ENCODE assay signal across 13 cellular contexts in the genomic region with DNA sequence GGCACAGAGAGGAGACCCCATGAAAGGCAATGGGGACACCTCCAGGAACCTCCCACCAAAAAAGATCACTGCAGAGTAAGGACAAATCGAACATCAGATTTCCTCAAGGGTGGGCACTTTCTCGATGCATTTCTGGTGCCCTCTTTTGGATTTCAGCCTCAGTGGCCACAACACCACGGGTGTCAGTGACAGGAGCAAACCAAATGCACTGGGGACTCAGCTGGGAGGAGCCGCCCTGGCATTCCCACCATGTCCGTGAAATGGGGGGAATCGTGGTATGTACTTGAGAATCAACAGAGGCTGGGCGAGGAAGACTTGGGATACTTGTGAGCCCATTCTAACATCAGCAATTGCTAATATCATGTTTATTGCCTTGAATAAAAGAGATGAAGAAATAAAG. TPM values are rescaled to one million over a fixed set of nuclear protein-coding genes. Genes with fewer than 3 reads are reported as not detected.
A peak's percentile ranks its signal among the peaks of the same experiment; 100 is the strongest.
DNase-seq lines count a peak whose midpoint lies in the region; ATAC-seq and TF ChIP-seq lines count a peak whose summit lies in the region.
"Had no signal": no experiment of that assay in that cellular context is flagged by ENCODE, and none has a peak within 500 bp of the region (broad histone marks: within the 10 kb centered on the region; RNA-seq: fewer than 3 reads in every experiment).

No MANE protein-coding gene starts in this region.

- no peak overlapping the region for H3K4me3 ChIP-seq in heart right ventricle
- no peak overlapping the region for H3K4me3 ChIP-seq in right lobe of liver
- no peak overlapping the region for H3K4me3 ChIP-seq in upper lobe of right lung
- H3K4me3 ChIP-seq: lung had no signal

- no peaks in the 10 kb centered on the region for H3K27me3 Mint-ChIP-seq in activated T-cell treated with anti-CD3 and anti-CD28 coated beads, Interleukin-2, amount 50 U/mL, for 4 hours (ENCODE audit: low read depth)

- H3K9me3 ChIP-seq in heart right ventricle = peaks cover 0 to 9% (median 0%) of the 10 kb centered on the region in 11 donors
- H3K9me3 ChIP-seq in right lobe of liver = no peaks in the 10 kb centered on the region
- H3K9me3 ChIP-seq in upper lobe of right lung = no peaks in the 10 kb centered on the region

- H3K4me3 Mint-ChIP-seq in activated T-cell treated with anti-CD3 and anti-CD28 coated beads, Interleukin-2, amount 50 U/mL, for 4 hours = peak overlapping the region; percentile 68

- H3K36me3 ChIP-seq in heart right ventricle = no peaks in the 10 kb centered on the region
- no peaks in the 10 kb centered on the region for H3K36me3 ChIP-seq in right lobe of liver
- no peaks in the 10 kb centered on the region for H3K36me3 ChIP-seq in upper lobe of right lung

- TF ChIP-seq CTCF in heart right ventricle (IDR thresholded peaks at IDR 0.05) (no peak), right lobe of liver (IDR thresholded peaks at IDR 0.05) (no peak), upper lobe of right lung (IDR thresholded peaks at IDR 0.05) (no peak)

- H3K27ac ChIP-seq in heart right ventricle (peak overlapping the region in 7 of 10 donors; percentile 1 to 87 (median 68)), right lobe of liver (peak overlapping the region; percentile 7 to 58 (median 51)), upper lobe of right lung (peak overlapping the region; percentile 63)

- no peak for DNase-seq in heart right ventricle
- no peak for DNase-seq in Right ventricle myocardium inferior (ENCODE audit: missing footprints)
- no peak for DNase-seq in activated T-cell treated with anti-CD3 and anti-CD28 coated beads, Interleukin-2, amount 50 U/mL, for 4 hours
- no peak for DNase-seq in right lobe of liver
- DNase-seq in upper lobe of right lung = peak; percentile 19
- no peak for DNase-seq in COR-L47 (lab: John Stamatoyannopoulos, UW)
- DNase-seq: C1 segment of cervical spinal cord, NCI-H510A treated with DMSO at 0.1 percent for 48 hours, retina had no signal

- peaks cover 2% of the 10 kb centered on the region for H3K36me3 Mint-ChIP-seq in activated T-cell treated with anti-CD3 and anti-CD28 coated beads, Interleukin-2, amount 50 U/mL, for 4 hours (ENCODE audit: insufficient read depth)

- TF ChIP-seq POLR2A in right lobe of liver (IDR thresholded peaks at IDR 0.05) = no peak

- 66 to 72% methylated on average over 7 of the region's 7 CpGs for WGBS in heart right ventricle, 2 donors
- 53% methylated on average over 7 of the region's 7 CpGs for WGBS in right lobe of liver (ENCODE audit: insufficient coverage, low coverage, low lambda C conversion rate, missing lambda C conversion rate)

- intact Hi-C loops in heart right ventricle (cut with DNase I) = loop anchor here in 1 of 10 donors (5.0 kb wide), 1 partner anchor 55 kb away; no protein-coding TSS in a partner anchor
- intact Hi-C loops in Right ventricle myocardium inferior (cut with DNase I) = loop anchor here (5.0 kb wide), 1 partner anchor 55 kb away; the partner anchor contains the start of gene USF2
- intact Hi-C loops in right lobe of liver (cut with DNase I) = no loop called here
- intact Hi-C loops in upper lobe of right lung (cut with DNase I) = no loop called here

- peaks cover 83% of the 10 kb centered on the region for H3K4me1 Mint-ChIP-seq in activated T-cell treated with anti-CD3 and anti-CD28 coated beads, Interleukin-2, amount 50 U/mL, for 4 hours (ENCODE audit: low read depth)

- no peak for ATAC-seq in heart right ventricle
- ATAC-seq in Right ventricle myocardium inferior = no peak
- ATAC-seq in activated T-cell treated with anti-CD3 and anti-CD28 coated beads, Interleukin-2, amount 50 U/mL, for 4 hours = no peak
- no peak for ATAC-seq in right lobe of liver
- ATAC-seq in upper lobe of right lung = no peak
- ATAC-seq in GM18519 (IDR thresholded peaks at IDR 0.05; ENCODE audit: low FRiP score, unreplicated experiment) = no peak
- no peak for ATAC-seq in HG02798 (IDR thresholded peaks at IDR 0.05; ENCODE audit: poor library complexity, unreplicated experiment)

- H3K27me3 ChIP-seq in heart right ventricle (no peaks in the 10 kb centered on the region), right lobe of liver (no peaks in the 10 kb centered on the region), upper lobe of right lung (no peaks in the 10 kb centered on the region)

- no peaks in the 10 kb centered on the region for H3K9me3 Mint-ChIP-seq in activated T-cell treated with anti-CD3 and anti-CD28 coated beads, Interleukin-2, amount 50 U/mL, for 4 hours

- H3K4me1 ChIP-seq in heart right ventricle = peaks cover 10 to 58% (median 37%) of the 10 kb centered on the region in 9 donors
- H3K4me1 ChIP-seq in right lobe of liver = no peaks in the 10 kb centered on the region
- peaks cover 34% of the 10 kb centered on the region for H3K4me1 ChIP-seq in upper lobe of right lung

RNA-seq across cellular contexts. Expression of gene FAM187B, which starts 16.3 kb away (rescaled TPM):
- total RNA-seq in heart right ventricle (under 1 TPM in 1 of 10 donors, not detected in 9; 0.48 TPM), Right ventricle myocardium inferior (not detected), right lobe of liver (not detected), upper lobe of right lung (not detected)
- not detected for polyA plus RNA-seq in heart right ventricle
- not detected for total RNA-seq in activated T-cell treated with anti-CD3 and anti-CD28 coated beads, Interleukin-2, amount 50 U/mL, for 4 hours
- total RNA-seq: M059J had no signal

RNA-seq across cellular contexts. Expression of gene LSR, which starts 36.6 kb away (rescaled TPM):
- 1 to 10 TPM; 3.2 to 8.7 (median 5.2) TPM for total RNA-seq in heart right ventricle
- 10 to 100 TPM; 10.2 to 10.4 TPM for polyA plus RNA-seq in heart right ventricle
- 6.8 TPM for total RNA-seq in Right ventricle myocardium inferior
- 10 to 100 TPM; 14.0 to 18.7 (median 17.1) TPM for total RNA-seq in activated T-cell treated with anti-CD3 and anti-CD28 coated beads, Interleukin-2, amount 50 U/mL, for 4 hours
- 100 to 1,000 TPM in 4 of 6 experiments, 10 to 100 TPM in 2; 96.6 to 138 (median 112) TPM for total RNA-seq in right lobe of liver
- total RNA-seq in upper lobe of right lung = 79.1 TPM

RNA-seq across cellular contexts. Expression of gene USF2, which starts 56.5 kb away (rescaled TPM):
- total RNA-seq in heart right ventricle (100 to 1,000 TPM; 134 to 185 (median 151) TPM), Right ventricle myocardium inferior (151 TPM), right lobe of liver (10 to 100 TPM; 65.4 to 78.5 (median 75.7) TPM), upper lobe of right lung (152 TPM)
- 100 to 1,000 TPM; 125 to 171 TPM for polyA plus RNA-seq in heart right ventricle
- 100 to 1,000 TPM; 130 to 145 (median 144) TPM for total RNA-seq in activated T-cell treated with anti-CD3 and anti-CD28 coated beads, Interleukin-2, amount 50 U/mL, for 4 hours

RNA-seq across cellular contexts. Expression of gene FXYD5, which starts 57.7 kb away (rescaled TPM):
- total RNA-seq in heart right ventricle (10 to 100 TPM; 13.9 to 36.6 (median 18.1) TPM), Right ventricle myocardium inferior (23.5 TPM), right lobe of liver (10 to 100 TPM in 4 of 6 experiments, 1 to 10 TPM in 2; 5.6 to 23.6 (median 14.2) TPM), upper lobe of right lung (124 TPM)
- polyA plus RNA-seq in heart right ventricle = 10 to 100 TPM; 48.3 to 67.4 TPM
- total RNA-seq in activated T-cell treated with anti-CD3 and anti-CD28 coated beads, Interleukin-2, amount 50 U/mL, for 4 hours = 100 to 1,000 TPM; 363 to 466 (median 421) TPM
